In the genomic region with DNA sequence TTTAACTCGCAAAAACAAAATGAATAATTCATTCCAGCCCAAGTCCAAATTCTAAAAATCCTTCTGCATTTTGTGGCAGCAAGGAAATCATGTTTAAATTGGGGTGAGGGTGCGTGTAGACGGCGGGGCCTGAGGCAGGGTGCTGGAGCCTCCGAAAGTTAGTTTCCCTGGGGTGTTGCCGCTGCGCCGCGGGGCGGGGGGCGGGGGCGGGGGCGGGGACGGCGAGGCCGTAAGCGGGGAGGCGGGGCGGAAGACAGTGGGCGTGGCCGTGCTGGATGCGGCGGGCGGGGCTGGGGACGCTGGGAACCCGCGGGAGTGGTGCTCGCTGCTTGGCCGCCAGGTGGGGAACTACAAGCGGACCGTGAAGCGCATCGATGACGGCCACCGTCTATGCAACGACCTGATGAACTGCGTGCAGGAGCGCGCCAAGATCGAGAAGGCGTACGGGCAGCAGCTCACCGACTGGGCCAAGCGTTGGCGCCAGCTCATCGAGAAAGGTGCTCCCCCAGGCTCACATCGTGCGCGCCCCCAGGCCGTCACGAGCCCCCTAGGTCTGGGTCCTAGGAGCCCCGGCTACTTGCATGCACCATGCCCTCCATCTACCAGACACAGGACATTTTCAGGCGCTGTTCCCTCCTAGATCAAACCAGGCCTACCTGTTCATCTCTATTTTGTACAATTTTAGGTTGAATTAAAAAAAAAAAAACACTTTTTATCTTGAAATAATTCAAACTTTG, we compare ENCODE assay signal across 8 cellular contexts. TPM values are rescaled to one million over a fixed set of nuclear protein-coding genes. Genes with fewer than 3 reads are reported as not detected.
DNase-seq lines count a peak whose midpoint lies in the region; ATAC-seq and TF ChIP-seq lines count a peak whose summit lies in the region.

No MANE protein-coding gene starts in this region.

- H3K4me3 ChIP-seq in trophoblast cell (ENCODE audit: low read depth, low read length) (peak overlapping the region; percentile 53), tibial artery (peak overlapping the region; percentile 32 to 43)

- H3K4me3 Mint-ChIP-seq in activated naive CD8-positive, alpha-beta T cell treated with anti-CD3 and anti-CD28 coated beads for 36 hours = no peak overlapping the region

- peak overlapping the region; percentile 66 for H4K8ac ChIP-seq in trophoblast cell (ENCODE audit: low read depth, low read length)

- peak overlapping the region; percentile 77 for H3K4me2 ChIP-seq in trophoblast cell (ENCODE audit: low read length)

- no peak overlapping the region for H3K23ac ChIP-seq in trophoblast cell (ENCODE audit: low read length)

- H3K27ac ChIP-seq in trophoblast cell (ENCODE audit: low read depth, low read length) = no peak overlapping the region
- H3K27ac ChIP-seq in tibial artery = peak overlapping the region; percentile 58 to 69

- H3K9ac ChIP-seq in trophoblast cell (ENCODE audit: low read length) = no peak overlapping the region

- no peaks in the 10 kb centered on the region for H3K79me1 ChIP-seq in trophoblast cell (ENCODE audit: low read length)

- peak; percentile 98 for DNase-seq in GM10266 (ENCODE audit: extremely low spot score)
- DNase-seq in NCI-H1417 treated with DMSO at 0.1 percent for 48 hours (lab: John Stamatoyannopoulos, UW) = peak; percentile 29
- DNase-seq in SKM-1 treated with dmso at 0.1 percent for 144 hours (lab: John Stamatoyannopoulos, UW; ENCODE audit: unreplicated experiment) = peak; percentile 74
- peak; percentile 95 for DNase-seq in activated naive CD8-positive, alpha-beta T cell treated with anti-CD3 and anti-CD28 coated beads for 36 hours
- DNase-seq in cardiac septum (ENCODE audit: low spot score) = peak; percentile 97
- peak; percentile 87 to 93 for DNase-seq in trophoblast cell
- DNase-seq in tibial artery = peak; percentile 93 to 96

- no peaks in the 10 kb centered on the region for H3K36me3 Mint-ChIP-seq in activated naive CD8-positive, alpha-beta T cell treated with anti-CD3 and anti-CD28 coated beads for 36 hours

- H3K36me3 ChIP-seq in trophoblast cell (ENCODE audit: control insufficient read depth in 1 of 2, insufficient read depth in 2 of 2, low read length in 2 of 2) (no peaks in the 10 kb centered on the region), tibial artery (no peaks in the 10 kb centered on the region)

- peak overlapping the region; percentile 26 for H3K27ac Mint-ChIP-seq in activated naive CD8-positive, alpha-beta T cell treated with anti-CD3 and anti-CD28 coated beads for 36 hours

- H2BK5ac ChIP-seq in trophoblast cell (ENCODE audit: low read depth, low read length, poor library complexity) = no peak overlapping the region

- H2AFZ ChIP-seq in trophoblast cell (ENCODE audit: insufficient read depth, low read length, poor library complexity) = peak overlapping the region; percentile 87

- peak; percentile 90 for ATAC-seq in HG02798 (IDR thresholded peaks at IDR 0.05; ENCODE audit: poor library complexity, unreplicated experiment)

- no peaks in the 10 kb centered on the region for H3K9me3 Mint-ChIP-seq in activated naive CD8-positive, alpha-beta T cell treated with anti-CD3 and anti-CD28 coated beads for 36 hours

- H4K12ac ChIP-seq in trophoblast cell (ENCODE audit: low read depth, low read length) = no peak overlapping the region

- H3K14ac ChIP-seq in trophoblast cell (ENCODE audit: low read length) = no peak overlapping the region

- H3K79me2 ChIP-seq in trophoblast cell (ENCODE audit: control insufficient read depth, insufficient read depth, low read length, poor library complexity) = no peaks in the 10 kb centered on the region

- intact Hi-C loops in cardiac septum (cut with DNase I) = loop anchor here (1.0 kb wide), 1 partner anchor 82 kb away; no protein-coding TSS in a partner anchor
- intact Hi-C loops in tibial artery (cut with DNase I; ENCODE audit: low total_unique reads) = no loop called here

- H3K9me3 ChIP-seq in trophoblast cell (ENCODE audit: insufficient read depth, low read depth, low read length) (peaks cover 4% of the 10 kb centered on the region), tibial artery (no peaks in the 10 kb centered on the region)

- H2BK12ac ChIP-seq in trophoblast cell (ENCODE audit: low read length) = no peak overlapping the region

- no CpG with 5 or more reads among the region's 53 CpGs for WGBS in trophoblast cell (ENCODE audit: extremely low coverage, insufficient coverage, insufficient read length)

- peaks cover 1% of the 10 kb centered on the region for H3K4me1 Mint-ChIP-seq in activated naive CD8-positive, alpha-beta T cell treated with anti-CD3 and anti-CD28 coated beads for 36 hours

- no peak overlapping the region for H3K18ac ChIP-seq in trophoblast cell (ENCODE audit: low read length)

- peaks cover 0 to 4% of the 10 kb centered on the region in 2 experiments for H3K4me1 ChIP-seq in trophoblast cell (ENCODE audit: control insufficient read depth in 1 of 2, insufficient read depth in 2 of 2, low read length in 2 of 2)
- H3K4me1 ChIP-seq in tibial artery = peaks cover 0 to 13% (median 8%) of the 10 kb centered on the region in 4 donors

- H3K27me3 Mint-ChIP-seq in activated naive CD8-positive, alpha-beta T cell treated with anti-CD3 and anti-CD28 coated beads for 36 hours = no peaks in the 10 kb centered on the region

- H2AK5ac ChIP-seq in trophoblast cell (ENCODE audit: low read length) = no peak overlapping the region

- H3K27me3 ChIP-seq in trophoblast cell (ENCODE audit: insufficient read depth, low read length) (no peaks in the 10 kb centered on the region), tibial artery (no peaks in the 10 kb centered on the region)

- no peak overlapping the region for H3K4ac ChIP-seq in trophoblast cell (ENCODE audit: low read depth, low read length)

- H2BK120ac ChIP-seq in trophoblast cell (ENCODE audit: insufficient read depth, low read length, poor library complexity) = no peak overlapping the region

- H4K91ac ChIP-seq in trophoblast cell (ENCODE audit: low read depth, low read length) = no peak overlapping the region

- TF ChIP-seq CTCF in GM10266 (IDR thresholded peaks at IDR 0.05; ENCODE audit: control insufficient read depth, insufficient read depth, low read depth, missing control alignments) = peak; percentile 89
- peak; percentile 78 to 81 for TF ChIP-seq CTCF in tibial artery (IDR thresholded peaks at IDR 0.05)

RNA-seq across cellular contexts. Expression of gene SPDEF, which starts 29.0 kb away (rescaled TPM):
- total RNA-seq in activated naive CD8-positive, alpha-beta T cell treated with anti-CD3 and anti-CD28 coated beads for 36 hours = not detected
- 0.19 TPM for total RNA-seq in cardiac septum
- polyA plus RNA-seq in trophoblast cell (2013) = 0.18 and 0.30 TPM in 2 replicates

Comparison
In these comparisons a context has a peak if more than half of its experiments do, and no peak if none do; other contexts are left out.
1. DNase-seq: peak in every context shown above with its lines; median percentile 98 in GM10266; 97 in cardiac septum; 95 in activated naive CD8-positive, alpha-beta T cell treated with anti-CD3 and anti-CD28 coated beads for 36 hours; 94 in tibial artery; 90 in trophoblast cell; 74 in SKM-1 treated with dmso at 0.1 percent for 144 hours; 29 in NCI-H1417 treated with DMSO at 0.1 percent for 48 hours.